In genomic region chr2:29228947-29229346, GRCh38 we compare ENCODE assay signal across 32 cellular contexts.
"Had no signal": no experiment of that assay in that cellular context is flagged by ENCODE, and none has a peak within 500 bp of the region (broad histone marks: within the 10 kb centered on the region; RNA-seq: fewer than 3 reads in every experiment).

No MANE protein-coding gene starts in this region.

- H3K4me3 ChIP-seq: ascending aorta, breast epithelium, cardiac muscle cell, coronary artery, dorsolateral prefrontal cortex, heart left ventricle had no signal

- DNase-seq: activated CD4-positive, alpha-beta memory T cell treated with anti-CD3 and anti-CD28 coated beads for 36 hours; activated CD4-positive, alpha-beta T cell treated with anti-CD3 and anti-CD28 coated beads for 36 hours; activated CD4-positive, alpha-beta T cell treated with anti-CD3 and anti-CD28 coated beads, Interleukin-2, amount 10 ng/mL, durations not matched to agents 24 days and 14 days; activated CD4-positive, CD25-positive, alpha-beta regulatory T cell; activated CD4-positive, CD25-positive, alpha-beta regulatory T cell treated with anti-CD3 and anti-CD28 coated beads, Interleukin-2, amount 50 U/mL, for 72 hours; activated CD8-positive, alpha-beta memory T cell treated with anti-CD3 and anti-CD28 coated beads, Interleukin-2, amount 10 ng/mL, durations not matched to agents 7 days and 5 days; activated CD8-positive, alpha-beta memory T cell treated with anti-CD3 and anti-CD28 coated beads, Interleukin-2, amount 50 U/mL, for 4 hours; activated CD8-positive, alpha-beta T cell treated with anti-CD3 and anti-CD28 coated beads, Interleukin-2, amount 10 ng/mL, durations not matched to agents 7 days and 5 days; activated gamma-delta T cell; activated naive CD4-positive, alpha-beta T cell; activated naive CD4-positive, alpha-beta T cell treated with anti-CD3 and anti-CD28 coated beads, Interleukin-2, amount 10 ng/mL, durations not matched to agents 7 days and 5 days; activated naive CD8-positive, alpha-beta T cell treated with anti-CD3 and anti-CD28 coated beads, Interleukin-2, amount 10 ng/mL, durations not matched to agents 7 days and 5 days; activated T-cell treated with anti-CD3 and anti-CD28 coated beads, Interleukin-2, amount 50 U/mL, for 1 hour; activated T-cell treated with anti-CD3 and anti-CD28 coated beads, Interleukin-2, amount 50 U/mL, for 72 hours; effector memory CD4-positive, alpha-beta T cell; endodermal cell; foreskin fibroblast; heart left ventricle; T-helper 1 cell; T-helper 17 cell; T1000 had no signal

- H3K36me3 ChIP-seq: ascending aorta, breast epithelium, cardiac muscle cell, heart left ventricle, WERI-Rb-1 had no signal

- H3K4me1 Mint-ChIP-seq: activated CD4-positive, alpha-beta T cell treated with anti-CD3 and anti-CD28 coated beads for 36 hours; activated CD4-positive, alpha-beta T cell treated with anti-CD3 and anti-CD28 coated beads, Interleukin-2, amount 10 ng/mL, durations not matched to agents 24 days and 14 days; activated CD8-positive, alpha-beta memory T cell treated with anti-CD3 and anti-CD28 coated beads, Interleukin-2, amount 10 ng/mL, durations not matched to agents 7 days and 5 days; activated naive CD4-positive, alpha-beta T cell treated with anti-CD3 and anti-CD28 coated beads, Interleukin-2, amount 10 ng/mL, durations not matched to agents 7 days and 5 days; activated naive CD8-positive, alpha-beta T cell treated with anti-CD3 and anti-CD28 coated beads, Interleukin-2, amount 10 ng/mL, durations not matched to agents 7 days and 5 days; central memory CD8-positive, alpha-beta T cell; endodermal cell had no signal

- ATAC-seq: activated CD4-positive, alpha-beta T cell treated with anti-CD3 and anti-CD28 coated beads for 36 hours; activated CD8-positive, alpha-beta memory T cell treated with anti-CD3 and anti-CD28 coated beads, Interleukin-2, amount 10 ng/mL, durations not matched to agents 7 days and 5 days; activated CD8-positive, alpha-beta T cell treated with anti-CD3 and anti-CD28 coated beads, Interleukin-2, amount 10 ng/mL, durations not matched to agents 7 days and 5 days; activated naive CD4-positive, alpha-beta T cell treated with anti-CD3 and anti-CD28 coated beads, Interleukin-2, amount 50 U/mL, for 72 hours; activated T-cell treated with anti-CD3 and anti-CD28 coated beads, Interleukin-2, amount 50 U/mL, for 72 hours; heart left ventricle; T-helper 17 cell had no signal

- H3K9me3 Mint-ChIP-seq: activated CD4-positive, alpha-beta memory T cell treated with anti-CD3 and anti-CD28 coated beads for 36 hours; activated CD4-positive, alpha-beta T cell treated with anti-CD3 and anti-CD28 coated beads, Interleukin-2, amount 10 ng/mL, durations not matched to agents 24 days and 14 days; activated naive CD4-positive, alpha-beta T cell treated with anti-CD3 and anti-CD28 coated beads, Interleukin-2, amount 10 ng/mL, durations not matched to agents 7 days and 5 days; activated naive CD4-positive, alpha-beta T cell treated with anti-CD3 and anti-CD28 coated beads, Interleukin-2, amount 50 U/mL, for 72 hours; activated naive CD8-positive, alpha-beta T cell treated with anti-CD3 and anti-CD28 coated beads, Interleukin-2, amount 10 ng/mL, durations not matched to agents 7 days and 5 days; activated T-cell treated with anti-CD3 and anti-CD28 coated beads, Interleukin-2, amount 50 U/mL, for 72 hours; brain; central memory CD8-positive, alpha-beta T cell; dendritic cell treated with granulocyte-macrophage colony-stimulating factor and Interleukin-4, amounts not matched to agents 40 ng/mL and 50 ng/mL, for 4 days; endodermal cell; T-helper 2 cell treated with Interferon-gamma antibody and Interleukin-4, amounts not matched to agents 5 μg/mL and 100 μg/mL, for 36 hours had no signal

- H3K27ac ChIP-seq: ascending aorta, breast epithelium, cardiac muscle cell, coronary artery, dorsolateral prefrontal cortex, heart left ventricle, WERI-Rb-1 had no signal

- H3K9me3 ChIP-seq: ascending aorta, breast epithelium, heart left ventricle had no signal

- H3K27me3 ChIP-seq: ascending aorta, cardiac muscle cell had no signal

- H3K4me3 Mint-ChIP-seq: activated CD4-positive, alpha-beta memory T cell treated with anti-CD3 and anti-CD28 coated beads for 36 hours; activated CD4-positive, alpha-beta T cell treated with anti-CD3 and anti-CD28 coated beads for 36 hours; activated CD4-positive, alpha-beta T cell treated with anti-CD3 and anti-CD28 coated beads, Interleukin-2, amount 10 ng/mL, durations not matched to agents 24 days and 14 days; activated CD8-positive, alpha-beta memory T cell treated with anti-CD3 and anti-CD28 coated beads, Interleukin-2, amount 10 ng/mL, durations not matched to agents 7 days and 5 days; activated CD8-positive, alpha-beta T cell treated with anti-CD3 and anti-CD28 coated beads, Interleukin-2, amount 10 ng/mL, durations not matched to agents 7 days and 5 days; activated naive CD4-positive, alpha-beta T cell treated with anti-CD3 and anti-CD28 coated beads, Interleukin-2, amount 10 ng/mL, durations not matched to agents 7 days and 5 days; activated naive CD8-positive, alpha-beta T cell treated with anti-CD3 and anti-CD28 coated beads, Interleukin-2, amount 10 ng/mL, durations not matched to agents 7 days and 5 days; activated T-cell treated with anti-CD3 and anti-CD28 coated beads, Interleukin-2, amount 50 U/mL, for 72 hours; brain; central memory CD8-positive, alpha-beta T cell; dendritic cell treated with granulocyte-macrophage colony-stimulating factor and Interleukin-4, amounts not matched to agents 40 ng/mL and 50 ng/mL, for 4 days; endodermal cell; T-helper 17 cell; T-helper 2 cell treated with Interferon-gamma antibody and Interleukin-4, amounts not matched to agents 5 μg/mL and 100 μg/mL, for 36 hours had no signal

- H3K27ac Mint-ChIP-seq: activated CD4-positive, alpha-beta memory T cell treated with anti-CD3 and anti-CD28 coated beads for 36 hours; activated CD4-positive, alpha-beta T cell treated with anti-CD3 and anti-CD28 coated beads for 36 hours; activated CD4-positive, alpha-beta T cell treated with anti-CD3 and anti-CD28 coated beads, Interleukin-2, amount 10 ng/mL, durations not matched to agents 24 days and 14 days; activated CD8-positive, alpha-beta memory T cell treated with anti-CD3 and anti-CD28 coated beads, Interleukin-2, amount 10 ng/mL, durations not matched to agents 7 days and 5 days; activated CD8-positive, alpha-beta T cell treated with anti-CD3 and anti-CD28 coated beads, Interleukin-2, amount 10 ng/mL, durations not matched to agents 7 days and 5 days; activated naive CD4-positive, alpha-beta T cell treated with anti-CD3 and anti-CD28 coated beads, Interleukin-2, amount 10 ng/mL, durations not matched to agents 7 days and 5 days; activated naive CD4-positive, alpha-beta T cell treated with anti-CD3 and anti-CD28 coated beads, Interleukin-2, amount 50 U/mL, for 72 hours; activated naive CD8-positive, alpha-beta T cell treated with anti-CD3 and anti-CD28 coated beads, Interleukin-2, amount 10 ng/mL, durations not matched to agents 7 days and 5 days; activated T-cell treated with anti-CD3 and anti-CD28 coated beads, Interleukin-2, amount 50 U/mL, for 72 hours; brain; dendritic cell treated with granulocyte-macrophage colony-stimulating factor and Interleukin-4, amounts not matched to agents 40 ng/mL and 50 ng/mL, for 4 days; endodermal cell; T-helper 17 cell; T-helper 2 cell treated with Interferon-gamma antibody and Interleukin-4, amounts not matched to agents 5 μg/mL and 100 μg/mL, for 36 hours had no signal

- H3K4me1 ChIP-seq: ascending aorta, breast epithelium, heart left ventricle had no signal

- H3K36me3 Mint-ChIP-seq: activated CD4-positive, alpha-beta memory T cell treated with anti-CD3 and anti-CD28 coated beads for 36 hours; activated CD8-positive, alpha-beta memory T cell treated with anti-CD3 and anti-CD28 coated beads, Interleukin-2, amount 10 ng/mL, durations not matched to agents 7 days and 5 days; activated naive CD4-positive, alpha-beta T cell treated with anti-CD3 and anti-CD28 coated beads, Interleukin-2, amount 10 ng/mL, durations not matched to agents 7 days and 5 days; activated naive CD4-positive, alpha-beta T cell treated with anti-CD3 and anti-CD28 coated beads, Interleukin-2, amount 50 U/mL, for 72 hours; activated naive CD8-positive, alpha-beta T cell treated with anti-CD3 and anti-CD28 coated beads, Interleukin-2, amount 10 ng/mL, durations not matched to agents 7 days and 5 days; brain had no signal
